ENCODE assay signal across 8 cellular contexts in genomic region chr1:155001688-155002474, GRCh38. TPM values are rescaled to one million over a fixed set of nuclear protein-coding genes. Genes with fewer than 3 reads are reported as not detected.
DNase-seq lines count a peak whose midpoint lies in the region; FAIRE-seq lines count a peak whose summit lies in the region.

No MANE protein-coding gene starts in this region.

- H3K4me1 ChIP-seq in HAP-1 (peaks cover 20% of the 10 kb centered on the region), SJSA1 (replicated peaks) (peaks cover 29% of the 10 kb centered on the region), neuronal stem cell (ENCODE audit: control insufficient read depth in 2 of 2, insufficient read depth in 1 of 2, low read depth in 1 of 2, low read length in 2 of 2) (peaks cover 17 to 19% of the 10 kb centered on the region in 2 donors)

- H3K4me2 ChIP-seq in neuronal stem cell (ENCODE audit: insufficient read depth, low read length, poor library complexity, severe bottlenecking), result peak overlapping the region; percentile 85

- peak overlapping the region; percentile 72 for H2AK5ac ChIP-seq in neuronal stem cell (ENCODE audit: low read depth, low read length)

- no peak for FAIRE-seq in frontal cortex (lab: Jason Lieb, UNC)

- H2BK120ac ChIP-seq in neuronal stem cell (ENCODE audit: low read depth, low read length), result peak overlapping the region; percentile 22

- H3K4me3 ChIP-seq in HAP-1, result peak overlapping the region; percentile 77
- peak overlapping the region; percentile 47 for H3K4me3 ChIP-seq in SJSA1
- H3K4me3 ChIP-seq in neuronal stem cell (ENCODE audit: low read length in 2 of 2), result peak overlapping the region; percentile 82 to 90

- no peaks in the 10 kb centered on the region for H3K9me3 ChIP-seq in HAP-1
- no peaks in the 10 kb centered on the region; the same call in 1 of the 2 replicates for H3K9me3 ChIP-seq in SJSA1 (replicated peaks)
- H3K9me3 ChIP-seq in neuronal stem cell (replicated peaks in 1 of 2; ENCODE audit: control insufficient read depth in 2 of 2, insufficient read depth in 1 of 2, low read depth in 1 of 2, low read length in 2 of 2), result no peaks in the 10 kb centered on the region

- no peak overlapping the region for H2BK12ac ChIP-seq in neuronal stem cell (ENCODE audit: low read length)

- H3K27ac ChIP-seq in SJSA1, result no peak overlapping the region
- peak overlapping the region; percentile 89 for H3K27ac ChIP-seq in neuronal stem cell (replicated peaks; ENCODE audit: low read length)

- no peak overlapping the region for H4K8ac ChIP-seq in neuronal stem cell (ENCODE audit: low read depth, low read length)

- H3K14ac ChIP-seq in neuronal stem cell (ENCODE audit: low read length), result no peak overlapping the region

- no peak overlapping the region for H4K91ac ChIP-seq in neuronal stem cell (ENCODE audit: low read depth, low read length, poor library complexity)

- H2AFZ ChIP-seq in neuronal stem cell (ENCODE audit: low read length), result peak overlapping the region; percentile 97

- H3K36me3 ChIP-seq in HAP-1 (replicated peaks) (no peaks in the 10 kb centered on the region; the same call in 1 of the 2 replicates), SJSA1 (no peaks in the 10 kb centered on the region), neuronal stem cell (replicated peaks in 1 of 2; ENCODE audit: control insufficient read depth in 2 of 2, insufficient read depth in 2 of 2, low read length in 2 of 2) (no peaks in the 10 kb centered on the region)

- H3K27me3 ChIP-seq in HAP-1 (ENCODE audit: low read depth) (no peaks in the 10 kb centered on the region), SJSA1 (replicated peaks) (no peaks in the 10 kb centered on the region), neuronal stem cell (ENCODE audit: control insufficient read depth in 3 of 3, insufficient read depth in 3 of 3, low read depth in 1 of 3, low read length in 3 of 3) (peaks cover 0 to 2% (median 0%) of the 10 kb centered on the region in 3 experiments)

- no peak overlapping the region for H3K4ac ChIP-seq in neuronal stem cell (ENCODE audit: low read length)

- peak overlapping the region; percentile 79 for H3K9ac ChIP-seq in neuronal stem cell (ENCODE audit: low read depth, low read length, poor library complexity)

- H3K18ac ChIP-seq in neuronal stem cell (ENCODE audit: low read length), result peak overlapping the region; percentile 92

- peak; percentile 95 for DNase-seq in ELF-1 (ENCODE audit: low read depth, low spot score)
- DNase-seq in HAP-1 (ENCODE audit: low spot score in 2 of 2), result peak; percentile 98 to 100
- peak; percentile 95 for DNase-seq in MV-4-11 (lab: John Stamatoyannopoulos, UW)
- DNase-seq in SJSA1 (ENCODE audit: low read depth in 1 of 2, low spot score in 2 of 2), result peak; percentile 90 to 100
- DNase-seq in activated naive CD4-positive, alpha-beta T cell treated with Interleukin-2 at 50 U/mL for 16 hours, result peak; percentile 99
- DNase-seq in frontal cortex (ENCODE audit: low spot score in 2 of 2), result peak; percentile 97 to 98
- peak; percentile 98 for DNase-seq in neuronal stem cell (ENCODE audit: low spot score)
- peak; percentile 98 for DNase-seq in stromal cell of bone marrow (ENCODE audit: low read depth)

- WGBS in neuronal stem cell (ENCODE audit: extremely low coverage in 2 of 2, insufficient read length in 2 of 2, insufficient replicate concordance in 1 of 2), 2 donors, result no CpG with 5 or more reads among the region's 37 CpGs

- no peak overlapping the region for H2BK15ac ChIP-seq in neuronal stem cell (ENCODE audit: low read length)

- peaks cover 9% of the 10 kb centered on the region for H3K79me1 ChIP-seq in neuronal stem cell (ENCODE audit: low read depth, low read length)

- H2BK5ac ChIP-seq in neuronal stem cell (ENCODE audit: low read length), result peak overlapping the region; percentile 88

- in situ Hi-C loops in HAP-1 (cut with MboI; ENCODE audit: low sequenced_read_pairs), result no loop called here

- peak overlapping the region; percentile 18 for H3K23ac ChIP-seq in neuronal stem cell (ENCODE audit: low read depth, low read length, poor library complexity)

RNA-seq across cellular contexts. Expression of gene ZBTB7B, which starts 0.7 kb away (rescaled TPM):
- total RNA-seq in SJSA1 (2014; rRNA removed; shearing (Covaris generic)), result 15.3 and 24.5 TPM in 2 replicates
- total RNA-seq in frontal cortex, result 0.82 TPM
- polyA plus RNA-seq in neuronal stem cell (2013, experiment 1 of 2), result 5.5 TPM
- polyA plus RNA-seq in neuronal stem cell (2013, experiment 2 of 2), result 5.6 TPM

RNA-seq across cellular contexts. Expression of gene LENEP, which starts 8.5 kb away (rescaled TPM):
- not detected in 2 replicates for total RNA-seq in SJSA1 (2014; rRNA removed; shearing (Covaris generic))
- total RNA-seq in frontal cortex, result 1.2 TPM
- not detected for polyA plus RNA-seq in neuronal stem cell (2013, experiment 1 of 2)
- 0.10 TPM for polyA plus RNA-seq in neuronal stem cell (2013, experiment 2 of 2)

RNA-seq across cellular contexts. Expression of gene FLAD1, which starts 18.7 kb away (rescaled TPM):
- 15.4 and 23.7 TPM in 2 replicates for total RNA-seq in SJSA1 (2014; rRNA removed; shearing (Covaris generic))
- 17.9 TPM for total RNA-seq in frontal cortex
- 42.3 TPM for polyA plus RNA-seq in neuronal stem cell (2013, experiment 1 of 2)
- 41.1 TPM for polyA plus RNA-seq in neuronal stem cell (2013, experiment 2 of 2)

RNA-seq across cellular contexts. Expression of gene CKS1B, which starts 27.4 kb away (rescaled TPM):
- total RNA-seq in SJSA1 (2014; rRNA removed; shearing (Covaris generic)), result 290 and 338 TPM in 2 replicates
- 12.6 TPM for total RNA-seq in frontal cortex
- 629 TPM for polyA plus RNA-seq in neuronal stem cell (2013, experiment 1 of 2)
- polyA plus RNA-seq in neuronal stem cell (2013, experiment 2 of 2), result 633 TPM

RNA-seq across cellular contexts. Expression of gene SHC1, which starts 31.3 kb away (rescaled TPM):
- 101 and 155 TPM in 2 replicates for total RNA-seq in SJSA1 (2014; rRNA removed; shearing (Covaris generic))
- total RNA-seq in frontal cortex, result 6.9 TPM
- polyA plus RNA-seq in neuronal stem cell (2013, experiment 1 of 2), result 95.8 TPM
- 97.1 TPM for polyA plus RNA-seq in neuronal stem cell (2013, experiment 2 of 2)
